16 cellular contexts compared by ENCODE assay signal in genomic region chr20:59823030-59823423, GRCh38.
"Had no signal": no experiment of that assay in that cellular context is flagged by ENCODE, and none has a peak within 500 bp of the region (broad histone marks: within the 10 kb centered on the region; RNA-seq: fewer than 3 reads in every experiment).

No MANE protein-coding gene starts in this region.

- H3K27ac ChIP-seq: epithelial cell of prostate, foreskin keratinocyte, neutrophil, parathyroid adenoma, upper lobe of right lung had no signal

- H3K4me3 ChIP-seq: mucosa of descending colon, smooth muscle cell, upper lobe of right lung had no signal

- DNase-seq: activated CD4-positive, alpha-beta T cell treated with anti-CD3 and anti-CD28 coated beads for 36 hours; activated CD8-positive, alpha-beta T cell treated with anti-CD3 and anti-CD28 coated beads for 36 hours; activated gamma-delta T cell; foreskin keratinocyte; left ventricle myocardium superior; mucosa of descending colon; naive thymus-derived CD4-positive, alpha-beta T cell; stimulated activated CD4-positive, alpha-beta T cell treated with anti-CD3 and anti-CD28 coated beads, Interleukin-4, amount 100 ng/mL, for 24 hours; upper lobe of right lung had no signal

- H3K4me1 ChIP-seq: parathyroid adenoma, upper lobe of right lung had no signal

- H3K36me3 ChIP-seq: neutrophil, upper lobe of right lung had no signal

- ATAC-seq: activated CD4-positive, alpha-beta T cell treated with anti-CD3 and anti-CD28 coated beads for 36 hours; activated CD8-positive, alpha-beta T cell treated with anti-CD3 and anti-CD28 coated beads for 36 hours; foreskin keratinocyte; left ventricle myocardium superior; mucosa of descending colon; naive thymus-derived CD4-positive, alpha-beta T cell; sciatic nerve; stimulated activated memory B cell treated with anti-CD40 and anti-IgM and Interleukin-4, amounts not matched to agents 10 μg/mL and 1 μg/mL and 100 μg/mL, for 72 hours; upper lobe of right lung; WTC11 had no signal

- H3K9me3 ChIP-seq: mucosa of descending colon, neutrophil, upper lobe of right lung had no signal

- H3K27me3 ChIP-seq: foreskin keratinocyte, neutrophil, upper lobe of right lung had no signal
